In the genomic region with DNA sequence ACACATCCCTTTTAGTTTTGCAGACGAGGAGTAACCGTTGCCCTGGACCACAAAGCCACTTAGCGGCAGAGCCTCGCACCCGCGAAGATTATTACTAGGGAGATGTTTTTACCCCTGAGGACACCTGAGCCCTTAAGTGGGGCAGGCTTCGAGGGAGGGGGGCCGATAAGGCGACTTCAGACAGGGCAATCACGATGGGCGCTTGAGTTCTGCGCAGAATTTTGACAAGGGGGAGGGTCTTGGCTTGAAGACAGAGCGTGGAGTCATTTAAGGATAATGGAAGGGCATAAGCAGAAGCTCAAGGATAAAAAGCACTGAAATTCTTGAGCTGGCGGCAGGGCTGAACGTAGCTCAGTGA, we compare ENCODE assay signal across 8 cellular contexts. TPM values are rescaled to one million over a fixed set of nuclear protein-coding genes. Genes with fewer than 3 reads are reported as not detected.
DNase-seq lines count a peak whose midpoint lies in the region; ATAC-seq, FAIRE-seq and TF ChIP-seq lines count a peak whose summit lies in the region.

No MANE protein-coding gene starts in this region.

- peak; percentile 10 for DNase-seq in stimulated activated CD8-positive, alpha-beta memory T cell treated with anti-CD3 and anti-CD28 coated beads, Interleukin-12 subunit alpha, Interleukin-12 subunit beta, amount 100 ng/mL, for 1 hour (ENCODE audit: low read depth)
- no peak for DNase-seq in stimulated activated CD8-positive, alpha-beta memory T cell treated with anti-CD3 and anti-CD28 coated beads, Interleukin-4, amount 100 ng/mL, for 48 hours
- DNase-seq in RWPE1 (ENCODE audit: low spot score) (no peak), bronchial epithelial cell (ENCODE audit: low read depth) (no peak), left lobe of liver (ENCODE audit: low spot score) (no peak), dermis blood vessel endothelial cell (no peak)
- peak in 1 of 2 donors; percentile 36 for DNase-seq in stimulated activated naive CD8-positive, alpha-beta T cell treated with anti-CD3 and anti-CD28 coated beads, Interleukin-15, amount 100 ng/mL, for 72 hours

- POLR2A ChIA-PET in RWPE1 (lab: Yijun Ruan, JAX; ENCODE audit: low non-redundant PET): no interaction called here

- no peaks in the 10 kb centered on the region for H3K9me3 Mint-ChIP-seq in stimulated activated naive CD8-positive, alpha-beta T cell treated with anti-CD3 and anti-CD28 coated beads, Interleukin-15, amount 100 ng/mL, for 72 hours

- CTCF ChIA-PET in RWPE1 (lab: Yijun Ruan, JAX): interaction anchor here (0.6 to 1.6 kb wide), 2 partner anchors 19 to 55 kb away, joined by 3 to 11 read pairs; no protein-coding TSS in a partner anchor

- TF ChIP-seq CTCF in RWPE1 (conservative IDR thresholded peaks at IDR 0.05; ENCODE audit: low read depth) (no peak), bronchial epithelial cell (IDR thresholded peaks at IDR 0.05; ENCODE audit: insufficient read depth, low read length, severe bottlenecking) (no peak)

- ATAC-seq in HG03354 (IDR thresholded peaks at IDR 0.05; ENCODE audit: poor library complexity, severe bottlenecking, unreplicated experiment): peak; percentile 25
- peak; percentile 30 for ATAC-seq in left lobe of liver
- peak; percentile 47 for ATAC-seq in stimulated activated naive CD8-positive, alpha-beta T cell treated with anti-CD3 and anti-CD28 coated beads, Interleukin-15, amount 100 ng/mL, for 72 hours

- H3K4me3 Mint-ChIP-seq in stimulated activated naive CD8-positive, alpha-beta T cell treated with anti-CD3 and anti-CD28 coated beads, Interleukin-15, amount 100 ng/mL, for 72 hours: peak overlapping the region; percentile 95 to 96

- peaks cover 34% of the 10 kb centered on the region for H3K4me1 Mint-ChIP-seq in stimulated activated naive CD8-positive, alpha-beta T cell treated with anti-CD3 and anti-CD28 coated beads, Interleukin-15, amount 100 ng/mL, for 72 hours

- peak overlapping the region; percentile 91 for H3K27ac ChIP-seq in RWPE1

- FAIRE-seq in bronchial epithelial cell (lab: Jason Lieb, UNC): no peak

- no peaks in the 10 kb centered on the region for H3K27me3 ChIP-seq in bronchial epithelial cell (ENCODE audit: control insufficient read depth, insufficient read depth, low read length)

- no peaks in the 10 kb centered on the region for H3K27me3 Mint-ChIP-seq in stimulated activated naive CD8-positive, alpha-beta T cell treated with anti-CD3 and anti-CD28 coated beads, Interleukin-15, amount 100 ng/mL, for 72 hours

- H3K36me3 ChIP-seq in bronchial epithelial cell (ENCODE audit: control insufficient read depth, insufficient read depth, low read length): no peaks in the 10 kb centered on the region

- peak overlapping the region; percentile 78 for H3K4me3 ChIP-seq in bronchial epithelial cell (ENCODE audit: low read depth, low read length)

- peak overlapping the region; percentile 94 to 96 for H3K27ac Mint-ChIP-seq in stimulated activated naive CD8-positive, alpha-beta T cell treated with anti-CD3 and anti-CD28 coated beads, Interleukin-15, amount 100 ng/mL, for 72 hours

RNA-seq across cellular contexts. Expression of gene TTK, which starts 0.6 kb away (rescaled TPM):
- total RNA-seq in bronchial epithelial cell: 0.26 TPM in 2 replicates
- 0.28 TPM for total RNA-seq in left lobe of liver
- total RNA-seq in dermis blood vessel endothelial cell: 8.5 and 37.9 TPM in 2 replicates

RNA-seq across cellular contexts. Expression of gene ELOVL4, which starts 56.5 kb away (rescaled TPM):
- total RNA-seq in bronchial epithelial cell (6.1 and 15.0 TPM in 2 replicates), left lobe of liver (not detected), dermis blood vessel endothelial cell (0.37 and 0.51 TPM in 2 replicates)
